In genomic region chr21:41570791-41571355, GRCh38 we compare ENCODE assay signal across 14 cellular contexts.
DNase-seq lines count a peak whose midpoint lies in the region; ATAC-seq and TF ChIP-seq lines count a peak whose summit lies in the region.
"Had no signal": no experiment of that assay in that cellular context is flagged by ENCODE, and none has a peak within 500 bp of the region (broad histone marks: within the 10 kb centered on the region; RNA-seq: fewer than 3 reads in every experiment).

No MANE protein-coding gene starts in this region.

- H3F3A ChIP-seq in MM.1S (ENCODE audit: insufficient read depth, low read length): peaks cover 5% of the 10 kb centered on the region

- ATAC-seq in GM19395 (IDR thresholded peaks at IDR 0.05; ENCODE audit: unreplicated experiment) (peak; percentile 84), HG02798 (IDR thresholded peaks at IDR 0.05; ENCODE audit: poor library complexity, unreplicated experiment) (peak; percentile 68)
- ATAC-seq: activated T-cell treated with anti-CD3 and anti-CD28 coated beads, Interleukin-2, amount 50 U/mL, for 4 hours; SK-N-SH treated with all-trans-retinoic acid at 6 μM for 48 hours had no signal

- peaks cover 18% of the 10 kb centered on the region for H3K4me1 ChIP-seq in MM.1S (ENCODE audit: low read length)

- H3K4me1 Mint-ChIP-seq in activated CD4-positive, alpha-beta T cell treated with anti-CD3 and anti-CD28 coated beads, Interleukin-2, amount 10 ng/mL, durations not matched to agents 24 days and 14 days: no peaks in the 10 kb centered on the region

- H3K27me3 ChIP-seq in MM.1S (replicated peaks; ENCODE audit: insufficient read depth, low read length): 0 out of 2 replicates have a peak, but pooled peaks cover 9% of the 10 kb centered on the region

- no peaks in the 10 kb centered on the region for H3K79me2 ChIP-seq in MM.1S (ENCODE audit: low read length)

- H3K36me3 ChIP-seq in MM.1S (replicated peaks; ENCODE audit: insufficient read depth, low read length): no peaks in the 10 kb centered on the region
- H3K36me3 ChIP-seq: prostate gland had no signal

- H3K4me3 ChIP-seq in GM12865 (ENCODE audit: low read depth, low read length): no peak overlapping the region
- H3K4me3 ChIP-seq in MM.1S (ENCODE audit: low read length): peak overlapping the region; percentile 19
- H3K4me3 ChIP-seq: prostate gland had no signal

- TF ChIP-seq CTCF in GM12865 (IDR thresholded peaks at IDR 0.05; ENCODE audit: insufficient read depth, low read depth, low read length, missing control alignments): no peak
- no peak for TF ChIP-seq CTCF in MM.1S (IDR thresholded peaks at IDR 0.05; ENCODE audit: low read length)

- no peaks in the 10 kb centered on the region for H3K9me3 Mint-ChIP-seq in activated CD4-positive, alpha-beta T cell treated with anti-CD3 and anti-CD28 coated beads, Interleukin-2, amount 10 ng/mL, durations not matched to agents 24 days and 14 days

- no peaks in the 10 kb centered on the region for H3K36me3 Mint-ChIP-seq in activated CD4-positive, alpha-beta T cell treated with anti-CD3 and anti-CD28 coated beads, Interleukin-2, amount 10 ng/mL, durations not matched to agents 24 days and 14 days (ENCODE audit: low read depth)

- no peak overlapping the region for H3K27ac Mint-ChIP-seq in activated CD4-positive, alpha-beta T cell treated with anti-CD3 and anti-CD28 coated beads, Interleukin-2, amount 10 ng/mL, durations not matched to agents 24 days and 14 days

- no peaks in the 10 kb centered on the region for H4K20me1 ChIP-seq in MM.1S (ENCODE audit: insufficient read depth, low read length)

- H3K4me3 Mint-ChIP-seq in activated CD4-positive, alpha-beta T cell treated with anti-CD3 and anti-CD28 coated beads, Interleukin-2, amount 10 ng/mL, durations not matched to agents 24 days and 14 days: no peak overlapping the region
- H3K4me3 Mint-ChIP-seq: activated T-cell treated with anti-CD3 and anti-CD28 coated beads, Interleukin-2, amount 50 U/mL, for 4 hours had no signal

- H2AFZ ChIP-seq in MM.1S (ENCODE audit: low read length): 0 out of 2 replicates have a peak overlapping the region, but pooled peaks have one; percentile 3

- H3K9me3 ChIP-seq in MM.1S (replicated peaks; ENCODE audit: insufficient read depth, low read length): no peaks in the 10 kb centered on the region
- H3K9me3 ChIP-seq: prostate gland had no signal

- intact Hi-C loops in activated CD4-positive, alpha-beta T cell treated with anti-CD3 and anti-CD28 coated beads, Interleukin-2, amount 10 ng/mL, durations not matched to agents 24 days and 14 days (cut with micrococcal nuclease): no loop called here

- no peaks in the 10 kb centered on the region for H3K9me2 ChIP-seq in MM.1S (replicated peaks; ENCODE audit: insufficient read depth, low read length)

- H3K4me2 ChIP-seq in MM.1S (ENCODE audit: low read depth, low read length): peak overlapping the region; percentile 75

- peaks cover 5% of the 10 kb centered on the region for H3K27me3 Mint-ChIP-seq in activated CD4-positive, alpha-beta T cell treated with anti-CD3 and anti-CD28 coated beads, Interleukin-2, amount 10 ng/mL, durations not matched to agents 24 days and 14 days

- no peak overlapping the region for H3K9ac ChIP-seq in MM.1S (ENCODE audit: low read length)

- DNase-seq in GM12865 (ENCODE audit: low read depth) (peak; percentile 74), MM.1S (peak; percentile 78), NCI-H2196 treated with DMSO at 0.1 percent for 48 hours (lab: John Stamatoyannopoulos, UW; ENCODE audit: unreplicated experiment) (no peak), HPDE6-E6E7 (ENCODE audit: extremely low spot score) (no peak), D341Med (ENCODE audit: low spot score) (no peak)
- DNase-seq in activated CD4-positive, alpha-beta T cell treated with anti-CD3 and anti-CD28 coated beads, Interleukin-2, amount 10 ng/mL, durations not matched to agents 24 days and 14 days: no peak
- DNase-seq: activated T-cell treated with anti-CD3 and anti-CD28 coated beads, Interleukin-2, amount 50 U/mL, for 4 hours; aorta; NCI-H1417; NCI-H82 had no signal

- no peak overlapping the region; the same call in 1 of the 2 replicates for H3K27ac ChIP-seq in MM.1S (ENCODE audit: low read length)
- H3K27ac ChIP-seq: prostate gland had no signal

Comparison
In these comparisons a context has a peak if more than half of its experiments do, and no peak if none do; other contexts are left out.
1. DNase-seq: peak in GM12865 (single experiment) and MM.1S (single experiment); none in NCI-H2196 treated with DMSO at 0.1 percent for 48 hours (single experiment), activated CD4-positive, alpha-beta T cell treated with anti-CD3 and anti-CD28 coated beads, Interleukin-2, amount 10 ng/mL, durations not matched to agents 24 days and 14 days (single experiment), HPDE6-E6E7 (single experiment) and D341Med (single experiment).